In the genomic region with DNA sequence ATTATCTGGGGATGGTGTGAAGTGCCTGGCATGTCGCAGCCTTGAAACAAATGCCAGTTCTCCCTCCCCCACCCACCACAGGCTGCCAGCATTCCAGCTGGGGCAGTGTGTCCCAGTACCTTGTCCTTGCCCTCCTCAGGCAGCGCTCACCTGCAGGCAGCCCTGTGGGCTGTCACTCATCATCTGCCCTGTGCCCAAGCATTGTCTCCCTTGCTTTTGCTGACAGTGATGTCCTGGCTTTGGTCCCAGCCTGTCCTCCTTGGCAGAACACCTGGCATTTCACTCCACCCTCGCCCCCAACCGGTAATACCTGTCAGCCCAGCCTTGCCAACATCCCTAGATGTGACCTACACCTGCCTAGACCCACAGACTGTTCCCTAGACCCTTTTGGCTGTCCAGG, we compare ENCODE assay signal across 1 cellular context.
TF ChIP-seq lines count a peak whose summit lies in the region.

No MANE protein-coding gene starts in this region.

TF ChIP-seq in WTC11, 78 proteins besides CTCF, POLR2A, EP300 and RAD21 (continued from another document):
- TF ChIP-seq, protein P1, sequence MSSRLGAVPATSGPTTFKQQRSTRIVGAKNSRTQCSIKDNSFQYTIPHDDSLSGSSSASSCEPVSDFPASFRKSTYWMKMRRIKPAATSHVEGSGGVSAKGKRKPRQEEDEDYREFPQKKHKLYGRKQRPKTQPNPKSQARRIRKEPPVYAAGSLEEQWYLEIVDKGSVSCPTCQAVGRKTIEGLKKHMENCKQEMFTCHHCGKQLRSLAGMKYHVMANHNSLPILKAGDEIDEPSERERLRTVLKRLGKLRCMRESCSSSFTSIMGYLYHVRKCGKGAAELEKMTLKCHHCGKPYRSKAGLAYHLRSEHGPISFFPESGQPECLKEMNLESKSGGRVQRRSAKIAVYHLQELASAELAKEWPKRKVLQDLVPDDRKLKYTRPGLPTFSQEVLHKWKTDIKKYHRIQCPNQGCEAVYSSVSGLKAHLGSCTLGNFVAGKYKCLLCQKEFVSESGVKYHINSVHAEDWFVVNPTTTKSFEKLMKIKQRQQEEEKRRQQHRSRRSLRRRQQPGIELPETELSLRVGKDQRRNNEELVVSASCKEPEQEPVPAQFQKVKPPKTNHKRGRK (CRISPR knock-in tag; IDR thresholded peaks at IDR 0.05; ENCODE audit: borderline replicate concordance), result no peak
- TF ChIP-seq, protein P2, sequence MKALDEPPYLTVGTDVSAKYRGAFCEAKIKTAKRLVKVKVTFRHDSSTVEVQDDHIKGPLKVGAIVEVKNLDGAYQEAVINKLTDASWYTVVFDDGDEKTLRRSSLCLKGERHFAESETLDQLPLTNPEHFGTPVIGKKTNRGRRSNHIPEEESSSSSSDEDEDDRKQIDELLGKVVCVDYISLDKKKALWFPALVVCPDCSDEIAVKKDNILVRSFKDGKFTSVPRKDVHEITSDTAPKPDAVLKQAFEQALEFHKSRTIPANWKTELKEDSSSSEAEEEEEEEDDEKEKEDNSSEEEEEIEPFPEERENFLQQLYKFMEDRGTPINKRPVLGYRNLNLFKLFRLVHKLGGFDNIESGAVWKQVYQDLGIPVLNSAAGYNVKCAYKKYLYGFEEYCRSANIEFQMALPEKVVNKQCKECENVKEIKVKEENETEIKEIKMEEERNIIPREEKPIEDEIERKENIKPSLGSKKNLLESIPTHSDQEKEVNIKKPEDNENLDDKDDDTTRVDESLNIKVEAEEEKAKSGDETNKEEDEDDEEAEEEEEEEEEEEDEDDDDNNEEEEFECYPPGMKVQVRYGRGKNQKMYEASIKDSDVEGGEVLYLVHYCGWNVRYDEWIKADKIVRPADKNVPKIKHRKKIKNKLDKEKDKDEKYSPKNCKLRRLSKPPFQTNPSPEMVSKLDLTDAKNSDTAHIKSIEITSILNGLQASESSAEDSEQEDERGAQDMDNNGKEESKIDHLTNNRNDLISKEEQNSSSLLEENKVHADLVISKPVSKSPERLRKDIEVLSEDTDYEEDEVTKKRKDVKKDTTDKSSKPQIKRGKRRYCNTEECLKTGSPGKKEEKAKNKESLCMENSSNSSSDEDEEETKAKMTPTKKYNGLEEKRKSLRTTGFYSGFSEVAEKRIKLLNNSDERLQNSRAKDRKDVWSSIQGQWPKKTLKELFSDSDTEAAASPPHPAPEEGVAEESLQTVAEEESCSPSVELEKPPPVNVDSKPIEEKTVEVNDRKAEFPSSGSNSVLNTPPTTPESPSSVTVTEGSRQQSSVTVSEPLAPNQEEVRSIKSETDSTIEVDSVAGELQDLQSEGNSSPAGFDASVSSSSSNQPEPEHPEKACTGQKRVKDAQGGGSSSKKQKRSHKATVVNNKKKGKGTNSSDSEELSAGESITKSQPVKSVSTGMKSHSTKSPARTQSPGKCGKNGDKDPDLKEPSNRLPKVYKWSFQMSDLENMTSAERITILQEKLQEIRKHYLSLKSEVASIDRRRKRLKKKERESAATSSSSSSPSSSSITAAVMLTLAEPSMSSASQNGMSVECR (CRISPR knock-in tag; IDR thresholded peaks at IDR 0.05; ENCODE audit: borderline replicate concordance), result no peak
- TF ChIP-seq NFATC4 (CRISPR knock-in tag; IDR thresholded peaks at IDR 0.05) (no peak), JUN (CRISPR knock-in tag; IDR thresholded peaks at IDR 0.05) (no peak), CBFB (CRISPR knock-in tag; IDR thresholded peaks at IDR 0.05; ENCODE audit: low read depth) (no peak), RORB (CRISPR knock-in tag; IDR thresholded peaks at IDR 0.05) (no peak), SMAD3 (CRISPR knock-in tag; IDR thresholded peaks at IDR 0.05; ENCODE audit: borderline replicate concordance) (no peak), ZBTB21 (CRISPR knock-in tag; IDR thresholded peaks at IDR 0.05; ENCODE audit: borderline replicate concordance) (no peak), SOX15 (CRISPR knock-in tag; IDR thresholded peaks at IDR 0.05) (no peak), HMGA2 (CRISPR knock-in tag; IDR thresholded peaks at IDR 0.05) (no peak), KAT7 (CRISPR knock-in tag; IDR thresholded peaks at IDR 0.05; ENCODE audit: borderline replicate concordance) (no peak)
- TF ChIP-seq, protein P3, sequence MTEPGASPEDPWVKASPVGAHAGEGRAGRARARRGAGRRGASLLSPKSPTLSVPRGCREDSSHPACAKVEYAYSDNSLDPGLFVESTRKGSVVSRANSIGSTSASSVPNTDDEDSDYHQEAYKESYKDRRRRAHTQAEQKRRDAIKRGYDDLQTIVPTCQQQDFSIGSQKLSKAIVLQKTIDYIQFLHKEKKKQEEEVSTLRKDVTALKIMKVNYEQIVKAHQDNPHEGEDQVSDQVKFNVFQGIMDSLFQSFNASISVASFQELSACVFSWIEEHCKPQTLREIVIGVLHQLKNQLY (CRISPR knock-in tag; IDR thresholded peaks at IDR 0.05), result no peak
- TF ChIP-seq, protein P4, sequence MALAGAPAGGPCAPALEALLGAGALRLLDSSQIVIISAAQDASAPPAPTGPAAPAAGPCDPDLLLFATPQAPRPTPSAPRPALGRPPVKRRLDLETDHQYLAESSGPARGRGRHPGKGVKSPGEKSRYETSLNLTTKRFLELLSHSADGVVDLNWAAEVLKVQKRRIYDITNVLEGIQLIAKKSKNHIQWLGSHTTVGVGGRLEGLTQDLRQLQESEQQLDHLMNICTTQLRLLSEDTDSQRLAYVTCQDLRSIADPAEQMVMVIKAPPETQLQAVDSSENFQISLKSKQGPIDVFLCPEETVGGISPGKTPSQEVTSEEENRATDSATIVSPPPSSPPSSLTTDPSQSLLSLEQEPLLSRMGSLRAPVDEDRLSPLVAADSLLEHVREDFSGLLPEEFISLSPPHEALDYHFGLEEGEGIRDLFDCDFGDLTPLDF (CRISPR knock-in tag; IDR thresholded peaks at IDR 0.05), result no peak
- TF ChIP-seq, protein P5, sequence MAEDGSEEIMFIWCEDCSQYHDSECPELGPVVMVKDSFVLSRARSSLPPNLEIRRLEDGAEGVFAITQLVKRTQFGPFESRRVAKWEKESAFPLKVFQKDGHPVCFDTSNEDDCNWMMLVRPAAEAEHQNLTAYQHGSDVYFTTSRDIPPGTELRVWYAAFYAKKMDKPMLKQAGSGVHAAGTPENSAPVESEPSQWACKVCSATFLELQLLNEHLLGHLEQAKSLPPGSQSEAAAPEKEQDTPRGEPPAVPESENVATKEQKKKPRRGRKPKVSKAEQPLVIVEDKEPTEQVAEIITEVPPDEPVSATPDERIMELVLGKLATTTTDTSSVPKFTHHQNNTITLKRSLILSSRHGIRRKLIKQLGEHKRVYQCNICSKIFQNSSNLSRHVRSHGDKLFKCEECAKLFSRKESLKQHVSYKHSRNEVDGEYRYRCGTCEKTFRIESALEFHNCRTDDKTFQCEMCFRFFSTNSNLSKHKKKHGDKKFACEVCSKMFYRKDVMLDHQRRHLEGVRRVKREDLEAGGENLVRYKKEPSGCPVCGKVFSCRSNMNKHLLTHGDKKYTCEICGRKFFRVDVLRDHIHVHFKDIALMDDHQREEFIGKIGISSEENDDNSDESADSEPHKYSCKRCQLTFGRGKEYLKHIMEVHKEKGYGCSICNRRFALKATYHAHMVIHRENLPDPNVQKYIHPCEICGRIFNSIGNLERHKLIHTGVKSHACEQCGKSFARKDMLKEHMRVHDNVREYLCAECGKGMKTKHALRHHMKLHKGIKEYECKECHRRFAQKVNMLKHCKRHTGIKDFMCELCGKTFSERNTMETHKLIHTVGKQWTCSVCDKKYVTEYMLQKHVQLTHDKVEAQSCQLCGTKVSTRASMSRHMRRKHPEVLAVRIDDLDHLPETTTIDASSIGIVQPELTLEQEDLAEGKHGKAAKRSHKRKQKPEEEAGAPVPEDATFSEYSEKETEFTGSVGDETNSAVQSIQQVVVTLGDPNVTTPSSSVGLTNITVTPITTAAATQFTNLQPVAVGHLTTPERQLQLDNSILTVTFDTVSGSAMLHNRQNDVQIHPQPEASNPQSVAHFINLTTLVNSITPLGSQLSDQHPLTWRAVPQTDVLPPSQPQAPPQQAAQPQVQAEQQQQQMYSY (CRISPR knock-in tag; IDR thresholded peaks at IDR 0.05), result no peak
- TF ChIP-seq, protein P6, sequence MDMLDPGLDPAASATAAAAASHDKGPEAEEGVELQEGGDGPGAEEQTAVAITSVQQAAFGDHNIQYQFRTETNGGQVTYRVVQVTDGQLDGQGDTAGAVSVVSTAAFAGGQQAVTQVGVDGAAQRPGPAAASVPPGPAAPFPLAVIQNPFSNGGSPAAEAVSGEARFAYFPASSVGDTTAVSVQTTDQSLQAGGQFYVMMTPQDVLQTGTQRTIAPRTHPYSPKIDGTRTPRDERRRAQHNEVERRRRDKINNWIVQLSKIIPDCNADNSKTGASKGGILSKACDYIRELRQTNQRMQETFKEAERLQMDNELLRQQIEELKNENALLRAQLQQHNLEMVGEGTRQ (CRISPR knock-in tag; IDR thresholded peaks at IDR 0.05), result no peak
